11 cellular contexts compared by ENCODE assay signal in genomic region chr3:9301798-9302197, GRCh38. TPM values are rescaled to one million over a fixed set of nuclear protein-coding genes. Genes with fewer than 3 reads are reported as not detected.
DNase-seq lines count a peak whose midpoint lies in the region; ATAC-seq and TF ChIP-seq lines count a peak whose summit lies in the region.
"Had no signal": no experiment of that assay in that cellular context is flagged by ENCODE, and none has a peak within 500 bp of the region (broad histone marks: within the 10 kb centered on the region; RNA-seq: fewer than 3 reads in every experiment).

No MANE protein-coding gene starts in this region.

- TF ChIP-seq CTCF in OCI-LY3 (IDR thresholded peaks at IDR 0.05; ENCODE audit: low read depth, low read length) = no peak

- H3K4me3 Mint-ChIP-seq in activated CD4-positive, alpha-beta T cell treated with anti-CD3 and anti-CD28 coated beads for 36 hours = no peak overlapping the region

- peak; percentile 34 for DNase-seq in activated CD4-positive, alpha-beta T cell treated with anti-CD3 and anti-CD28 coated beads for 36 hours
- DNase-seq in activated CD4-positive, alpha-beta T cell treated with anti-CD3 and anti-CD28 coated beads for 4 hours = no peak
- DNase-seq in CD1c-positive myeloid dendritic cell (ENCODE audit: extremely low spot score) = no peak
- DNase-seq in DMS 273 treated with DMSO at 0.1 percent for 48 hours (lab: John Stamatoyannopoulos, UW) = no peak
- no peak for DNase-seq in SIG-M5 treated with dmso at 0.1 percent for 504 hours (lab: John Stamatoyannopoulos, UW; ENCODE audit: unreplicated experiment)

- no peak overlapping the region for H3K27ac ChIP-seq in OCI-LY3 (ENCODE audit: low read length)
- H3K27ac ChIP-seq: psoas muscle, upper lobe of left lung had no signal

- no peak overlapping the region for H2AFZ ChIP-seq in OCI-LY3 (ENCODE audit: low read depth, low read length)

- CTCF ChIA-PET in activated CD4-positive, alpha-beta T cell treated with anti-CD3 and anti-CD28 coated beads for 36 hours (lab: Charles Lee) = interaction anchor here (0.6 to 6.5 kb wide), 27 partner anchors 9 to 356 kb away, joined by 3 to 106 read pairs (median 5); partner anchors contain the start of genes RAD18 and SRGAP3

- intact Hi-C loops in activated CD4-positive, alpha-beta T cell treated with anti-CD3 and anti-CD28 coated beads for 36 hours (cut with DNase I, micrococcal nuclease) = loop anchor here (1.0 to 5.0 kb wide), 9 partner anchors 52 to 534 kb away; partner anchors contain the start of genes OXTR (in 1 of the 2) and SRGAP3 (in 1 of the 2)

- H3K9me3 ChIP-seq in OCI-LY3 (ENCODE audit: insufficient read depth, low read length) (no peaks in the 10 kb centered on the region), skeletal muscle satellite cell (replicated peaks; ENCODE audit: low read length) (no peaks in the 10 kb centered on the region)
- H3K9me3 ChIP-seq: psoas muscle, upper lobe of left lung had no signal

- H3K27me3 Mint-ChIP-seq in activated CD4-positive, alpha-beta T cell treated with anti-CD3 and anti-CD28 coated beads for 36 hours = peaks cover 5% of the 10 kb centered on the region

- H3K27me3 ChIP-seq in OCI-LY3 (ENCODE audit: low read depth, low read length) (peaks cover 4% of the 10 kb centered on the region; the same call in 1 of the 2 replicates), skeletal muscle satellite cell (ENCODE audit: control insufficient read depth, insufficient read depth, low read length) (peaks cover 12% of the 10 kb centered on the region)
- H3K27me3 ChIP-seq: upper lobe of left lung had no signal

- H3K9ac ChIP-seq in OCI-LY3 (ENCODE audit: low read length) (no peak overlapping the region), skeletal muscle satellite cell (ENCODE audit: low read depth, low read length) (no peak overlapping the region)

- no peaks in the 10 kb centered on the region for H3K36me3 Mint-ChIP-seq in activated CD4-positive, alpha-beta T cell treated with anti-CD3 and anti-CD28 coated beads for 36 hours (ENCODE audit: low read depth)

- peaks cover 16% of the 10 kb centered on the region for H3K4me1 Mint-ChIP-seq in activated CD4-positive, alpha-beta T cell treated with anti-CD3 and anti-CD28 coated beads for 36 hours

- H3K4me1 ChIP-seq in OCI-LY3 (ENCODE audit: low read length) = peaks cover 4% of the 10 kb centered on the region; the same call in 1 of the 2 replicates
- H3K4me1 ChIP-seq in skeletal muscle satellite cell (ENCODE audit: control insufficient read depth, insufficient read depth, low read length) = peaks cover 10% of the 10 kb centered on the region

- POLR2A ChIA-PET in activated CD4-positive, alpha-beta T cell treated with anti-CD3 and anti-CD28 coated beads for 36 hours (lab: Charles Lee) = interaction anchor here (0.7 kb wide), 1 partner anchor 50 kb away, joined by 4 read pairs; no protein-coding TSS in a partner anchor

- peak; percentile 85 for ATAC-seq in activated CD4-positive, alpha-beta T cell treated with anti-CD3 and anti-CD28 coated beads for 36 hours
- peak; percentile 91 for ATAC-seq in esophagus mucosa

- H3K27ac Mint-ChIP-seq in activated CD4-positive, alpha-beta T cell treated with anti-CD3 and anti-CD28 coated beads for 36 hours = no peak overlapping the region
- H3K27ac Mint-ChIP-seq: CD4-positive, alpha-beta T cell had no signal

- H3K9me3 Mint-ChIP-seq in activated CD4-positive, alpha-beta T cell treated with anti-CD3 and anti-CD28 coated beads for 36 hours (ENCODE audit: low read depth) = no peaks in the 10 kb centered on the region
- H3K9me3 Mint-ChIP-seq: CD4-positive, alpha-beta T cell had no signal

- H3K79me2 ChIP-seq in OCI-LY3 (ENCODE audit: low read length) = no peaks in the 10 kb centered on the region

- no peak overlapping the region for H3K4me3 ChIP-seq in OCI-LY3 (ENCODE audit: low read length)
- no peak overlapping the region for H3K4me3 ChIP-seq in skeletal muscle satellite cell (ENCODE audit: low read length)

- H3K36me3 ChIP-seq in OCI-LY3 (replicated peaks; ENCODE audit: low read depth, low read length) = no peaks in the 10 kb centered on the region
- H3K36me3 ChIP-seq in skeletal muscle satellite cell (ENCODE audit: insufficient read depth, low read length) = no peaks in the 10 kb centered on the region
- H3K36me3 ChIP-seq: upper lobe of left lung had no signal

- H4K20me1 ChIP-seq in OCI-LY3 (ENCODE audit: insufficient read depth, low read length) = no peaks in the 10 kb centered on the region

- peak overlapping the region; percentile 61; the same call in 1 of the 2 replicates for H3K4me2 ChIP-seq in OCI-LY3 (ENCODE audit: low read length)
- peak overlapping the region; percentile 76 for H3K4me2 ChIP-seq in skeletal muscle satellite cell (ENCODE audit: low read length)

RNA-seq across cellular contexts. Expression of gene SRGAP3, which starts 52.4 kb away (rescaled TPM):
- total RNA-seq in activated CD4-positive, alpha-beta T cell treated with anti-CD3 and anti-CD28 coated beads for 36 hours = 1 to 10 TPM; 1.2 to 1.5 TPM
- 5.2 TPM for total RNA-seq in esophagus mucosa
- 1.3 and 5.5 TPM in 2 replicates for total RNA-seq in skeletal muscle satellite cell (2012; rRNA removed)
